In the genomic region with DNA sequence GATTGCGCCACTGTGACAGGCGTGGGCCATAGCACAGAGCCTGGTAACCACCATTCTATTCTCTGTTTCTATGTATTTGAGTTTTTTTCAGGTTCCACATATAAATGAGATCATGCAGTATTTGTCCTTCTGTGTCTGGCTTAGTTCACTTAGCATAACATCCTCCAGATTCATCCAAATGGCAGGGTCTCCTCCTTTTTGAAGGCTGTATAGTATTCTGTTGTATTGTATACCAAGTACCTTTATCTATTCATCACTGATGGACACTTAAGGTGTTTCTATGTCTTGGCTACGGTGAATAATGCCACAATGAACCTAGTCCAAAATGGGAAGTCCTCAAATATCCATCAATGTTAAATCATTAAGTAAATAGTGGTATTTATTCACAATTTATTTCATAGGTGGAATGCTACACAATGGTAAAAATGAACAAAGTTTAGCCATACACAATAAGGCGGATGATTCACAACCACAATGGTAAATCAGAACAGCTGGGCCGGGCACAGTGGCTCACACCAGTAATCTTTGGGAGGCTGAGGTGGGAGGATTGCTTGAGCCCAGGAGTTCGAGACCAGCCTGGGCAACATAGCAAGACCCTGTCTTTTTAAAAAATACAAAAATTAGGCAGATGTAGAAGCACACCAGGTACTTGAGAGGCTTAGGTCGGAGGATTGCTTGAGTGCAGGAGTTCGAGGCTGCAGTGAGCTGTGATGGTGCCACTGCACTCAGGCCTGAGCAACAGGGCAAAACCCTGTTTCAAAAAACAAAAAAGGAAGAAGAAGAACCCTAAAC, we compare ENCODE assay signal across 16 cellular contexts. TPM values are rescaled to one million over a fixed set of nuclear protein-coding genes. Genes with fewer than 3 reads are reported as not detected.
DNase-seq lines count a peak whose midpoint lies in the region; ATAC-seq, FAIRE-seq and TF ChIP-seq lines count a peak whose summit lies in the region.
"Had no signal": no experiment of that assay in that cellular context is flagged by ENCODE, and none has a peak within 500 bp of the region (broad histone marks: within the 10 kb centered on the region; RNA-seq: fewer than 3 reads in every experiment).

No MANE protein-coding gene starts in this region.

- CTCF ChIA-PET in A549 (lab: Yijun Ruan, JAX) = interaction anchor here (0.7 to 61.4 kb wide), 5 partner anchors 2 to 76 kb away, joined by 3 to 1860 read pairs (median 16); a partner anchor contains a TSS
- CTCF ChIA-PET in CD4-positive, alpha-beta T cell (lab: Charles Lee) = no interaction called here

- no peaks in the 10 kb centered on the region for H3K27me3 Mint-ChIP-seq in CD4-positive, alpha-beta T cell
- H3K27me3 Mint-ChIP-seq in activated T-helper 2 cell treated with anti-CD3 and anti-CD28 coated beads, Interferon-gamma antibody, Interleukin-2, Interleukin-4, amounts not matched to agents 10 μg/mL and 5 μg/mL and 100 μg/mL, durations not matched to agents 14 hours and 24 hours and 36 hours (ENCODE audit: low read depth) = no peaks in the 10 kb centered on the region

- H3K9me3 ChIP-seq in A549 (no peaks in the 10 kb centered on the region), lower lobe of right lung (no peaks in the 10 kb centered on the region)
- no peaks in the 10 kb centered on the region for H3K9me3 ChIP-seq in CD4-positive, alpha-beta T cell (ENCODE audit: control insufficient read depth, low read length)

- H3K9me3 Mint-ChIP-seq in CD4-positive, alpha-beta T cell = no peaks in the 10 kb centered on the region
- H3K9me3 Mint-ChIP-seq in activated T-helper 2 cell treated with anti-CD3 and anti-CD28 coated beads, Interferon-gamma antibody, Interleukin-2, Interleukin-4, amounts not matched to agents 10 μg/mL and 5 μg/mL and 100 μg/mL, durations not matched to agents 14 hours and 24 hours and 36 hours = peaks cover 9% of the 10 kb centered on the region
- H3K9me3 Mint-ChIP-seq: CD8-positive, alpha-beta memory T cell had no signal

- H3K36me3 Mint-ChIP-seq in CD4-positive, alpha-beta T cell (ENCODE audit: low read depth) = no peaks in the 10 kb centered on the region
- H3K36me3 Mint-ChIP-seq in activated T-helper 2 cell treated with anti-CD3 and anti-CD28 coated beads, Interferon-gamma antibody, Interleukin-2, Interleukin-4, amounts not matched to agents 10 μg/mL and 5 μg/mL and 100 μg/mL, durations not matched to agents 14 hours and 24 hours and 36 hours (ENCODE audit: low read depth) = peaks cover 7% of the 10 kb centered on the region
- H3K36me3 Mint-ChIP-seq: CD8-positive, alpha-beta memory T cell had no signal

- TF ChIP-seq RAD21 in A549 (conservative IDR thresholded peaks at IDR 0.05 in 1 of 2, IDR thresholded peaks at IDR 0.05 in 1 of 2) = no peak

- DNase-seq in A549 (ENCODE audit: low read depth in 1 of 2, low spot score in 1 of 2) (no peak), lower lobe of right lung (peak; percentile 6), NCI-H187 (lab: John Stamatoyannopoulos, UW) (no peak), H54 (ENCODE audit: insufficient read length, low spot score) (no peak)
- no peak for DNase-seq in CD4-positive, alpha-beta T cell
- DNase-seq in activated T-helper 2 cell treated with anti-CD3 and anti-CD28 coated beads, Interferon-gamma antibody, Interleukin-2, Interleukin-4, amounts not matched to agents 10 μg/mL and 5 μg/mL and 100 μg/mL, durations not matched to agents 14 hours and 24 hours and 36 hours (ENCODE audit: low spot score) = no peak
- DNase-seq: DMS79, NCI-H187 treated with DMSO at 0.1 percent for 48 hours, NCI-H446, NCI-H69, SHP77 treated with DMSO at 0.1 percent for 48 hours had no signal

- TF ChIP-seq EP300 in A549 (IDR thresholded peaks at IDR 0.05) = no peak

- no peak overlapping the region for H3K4me2 ChIP-seq in A549
- H3K4me2 ChIP-seq: BLaER1 had no signal

- no peak overlapping the region for H3K4me3 Mint-ChIP-seq in CD4-positive, alpha-beta T cell
- H3K4me3 Mint-ChIP-seq in activated T-helper 2 cell treated with anti-CD3 and anti-CD28 coated beads, Interferon-gamma antibody, Interleukin-2, Interleukin-4, amounts not matched to agents 10 μg/mL and 5 μg/mL and 100 μg/mL, durations not matched to agents 14 hours and 24 hours and 36 hours (ENCODE audit: low read depth) = no peak overlapping the region

- H3K4me3 ChIP-seq in A549 (no peak overlapping the region), lower lobe of right lung (no peak overlapping the region)
- H3K4me3 ChIP-seq: BLaER1 had no signal

- intact Hi-C loops in CD4-positive, alpha-beta T cell (cut with DNase I, micrococcal nuclease) = no loop called here
- intact Hi-C loops in activated T-helper 2 cell treated with anti-CD3 and anti-CD28 coated beads, Interferon-gamma antibody, Interleukin-2, Interleukin-4, amounts not matched to agents 10 μg/mL and 5 μg/mL and 100 μg/mL, durations not matched to agents 14 hours and 24 hours and 36 hours (cut with micrococcal nuclease) = loop anchor here (2.0 kb wide), 1 partner anchor 19 kb away; no protein-coding TSS in a partner anchor
- intact Hi-C loops in lower lobe of right lung (cut with DNase I) = no loop called here

- POLR2A ChIA-PET in A549 (lab: Yijun Ruan, JAX) = no interaction called here
- POLR2A ChIA-PET in CD4-positive, alpha-beta T cell (lab: Charles Lee) = interaction anchor here (0.7 to 1.3 kb wide), 4 partner anchors 15 to 40 kb away, joined by 3 to 6 read pairs (median 4); no protein-coding TSS in a partner anchor

- FAIRE-seq in A549 (lab: Jason Lieb, UNC) (peak; percentile 68), H54 (lab: Jason Lieb, UNC) (no peak)
- FAIRE-seq: D721Med had no signal

- TF ChIP-seq POLR2A in A549 (IDR thresholded peaks at IDR 0.05; ENCODE audit: low read length) = no peak
- no peak for TF ChIP-seq POLR2A in H54 (IDR thresholded peaks at IDR 0.05; ENCODE audit: low read depth, low read length)

- H3K36me3 ChIP-seq in lower lobe of right lung = no peaks in the 10 kb centered on the region

- peaks cover 52% of the 10 kb centered on the region for H3K4me1 Mint-ChIP-seq in CD4-positive, alpha-beta T cell (ENCODE audit: low read depth)
- peaks cover 29% of the 10 kb centered on the region for H3K4me1 Mint-ChIP-seq in activated T-helper 2 cell treated with anti-CD3 and anti-CD28 coated beads, Interferon-gamma antibody, Interleukin-2, Interleukin-4, amounts not matched to agents 10 μg/mL and 5 μg/mL and 100 μg/mL, durations not matched to agents 14 hours and 24 hours and 36 hours (ENCODE audit: low read depth)

- 81% methylated on average over 8 of the region's 8 CpGs for WGBS in A549 (ENCODE audit: missing lambda C conversion rate)

- H3K27ac ChIP-seq in A549 (no peak overlapping the region), lower lobe of right lung (no peak overlapping the region)
- H3K27ac ChIP-seq in CD4-positive, alpha-beta T cell (ENCODE audit: low read depth, low read length) = no peak overlapping the region
- H3K27ac ChIP-seq: BLaER1 had no signal

- peak overlapping the region; percentile 63 for H3K27ac Mint-ChIP-seq in CD4-positive, alpha-beta T cell
- peak overlapping the region; percentile 96 for H3K27ac Mint-ChIP-seq in activated T-helper 2 cell treated with anti-CD3 and anti-CD28 coated beads, Interferon-gamma antibody, Interleukin-2, Interleukin-4, amounts not matched to agents 10 μg/mL and 5 μg/mL and 100 μg/mL, durations not matched to agents 14 hours and 24 hours and 36 hours

- peaks cover 32% of the 10 kb centered on the region for H3K4me1 ChIP-seq in A549
- peaks cover 28% of the 10 kb centered on the region for H3K4me1 ChIP-seq in lower lobe of right lung

- ATAC-seq in A549 (no peak), lower lobe of right lung (no peak), HG03521 (IDR thresholded peaks at IDR 0.05; ENCODE audit: unreplicated experiment) (no peak)
- ATAC-seq in CD4-positive, alpha-beta T cell (ENCODE audit: poor library complexity) = no peak
- ATAC-seq: HCT116 had no signal

- TF ChIP-seq CTCF in A549 (IDR thresholded peaks at IDR 0.05) (no peak), lower lobe of right lung (IDR thresholded peaks at IDR 0.05) (no peak)
- TF ChIP-seq CTCF in CD4-positive, alpha-beta T cell (IDR thresholded peaks at IDR 0.05) = no peak

- no peaks in the 10 kb centered on the region for H3K27me3 ChIP-seq in CD4-positive, alpha-beta T cell (ENCODE audit: control insufficient read depth, insufficient read depth, low read length)
- no peaks in the 10 kb centered on the region for H3K27me3 ChIP-seq in lower lobe of right lung (ENCODE audit: low read depth)
- H3K27me3 ChIP-seq: BLaER1 had no signal

RNA-seq across cellular contexts. Expression of a gene that starts 8.4 kb away (rescaled TPM):
- 184 and 221 TPM in 2 replicates for polyA plus RNA-seq in A549 (2011; rRNA removed)
- polyA plus RNA-seq in A549 (2012; cell fraction: cytosol; rRNA removed) = 170 and 209 TPM in 2 replicates
- polyA plus RNA-seq in A549 (2012; cell fraction: nucleus; rRNA removed) = 411 and 413 TPM in 2 replicates
- 104 to 131 TPM (median 128 TPM) in 3 replicates for polyA plus RNA-seq in A549 (2017; fragmentation: RNase III; extraction: RNeasy Plus Mini Kit Qiagen cat#74134 plus additional on column Dnase treatment)
- 237 and 239 TPM in 2 replicates for polyA minus RNA-seq in A549 (2011; rRNA and poly(A)+ RNA removed)
- 100 to 1,000 TPM; 221 to 229 TPM for total RNA-seq in CD4-positive, alpha-beta T cell
- 260 TPM in 2 replicates for total RNA-seq in activated T-helper 2 cell treated with anti-CD3 and anti-CD28 coated beads, Interferon-gamma antibody, Interleukin-2, Interleukin-4, amounts not matched to agents 10 μg/mL and 5 μg/mL and 100 μg/mL, durations not matched to agents 14 hours and 24 hours and 36 hours
- total RNA-seq in lower lobe of right lung = 90.7 TPM

RNA-seq across cellular contexts. Expression of a gene that starts 27.7 kb away (rescaled TPM):
- polyA plus RNA-seq in A549 (2011; rRNA removed) (3.7 and 5.0 TPM in 2 replicates), A549 (2017; fragmentation: RNase III; extraction: RNeasy Plus Mini Kit Qiagen cat#74134 plus additional on column Dnase treatment) (1.9 to 2.2 TPM (median 2.0 TPM) in 3 replicates)
- polyA plus RNA-seq in A549 (2012; cell fraction: cytosol; rRNA removed) = 1.2 and 1.4 TPM in 2 replicates
- 1.2 and 1.7 TPM in 2 replicates for polyA plus RNA-seq in A549 (2012; cell fraction: nucleus; rRNA removed)
- 11.1 and 15.0 TPM in 2 replicates for polyA minus RNA-seq in A549 (2011; rRNA and poly(A)+ RNA removed)
- 1 to 10 TPM; 6.8 to 8.9 TPM for total RNA-seq in CD4-positive, alpha-beta T cell
- 9.9 and 10.0 TPM in 2 replicates for total RNA-seq in activated T-helper 2 cell treated with anti-CD3 and anti-CD28 coated beads, Interferon-gamma antibody, Interleukin-2, Interleukin-4, amounts not matched to agents 10 μg/mL and 5 μg/mL and 100 μg/mL, durations not matched to agents 14 hours and 24 hours and 36 hours
- total RNA-seq in lower lobe of right lung = 12.1 TPM

RNA-seq across cellular contexts. Expression of a gene that starts 38.5 kb away (rescaled TPM):
- 11.0 and 12.8 TPM in 2 replicates for polyA plus RNA-seq in A549 (2011; rRNA removed)
- 14.1 and 15.1 TPM in 2 replicates for polyA plus RNA-seq in A549 (2012; cell fraction: cytosol; rRNA removed)
- 21.3 and 22.5 TPM in 2 replicates for polyA plus RNA-seq in A549 (2012; cell fraction: nucleus; rRNA removed)
- polyA plus RNA-seq in A549 (2017; fragmentation: RNase III; extraction: RNeasy Plus Mini Kit Qiagen cat#74134 plus additional on column Dnase treatment) = 10.3 to 11.4 TPM (median 11.3 TPM) in 3 replicates
- polyA minus RNA-seq in A549 (2011; rRNA and poly(A)+ RNA removed) = 7.9 and 12.7 TPM in 2 replicates
- 1 to 10 TPM; 1.4 to 2.3 TPM for total RNA-seq in CD4-positive, alpha-beta T cell
- 2.7 and 3.6 TPM in 2 replicates for total RNA-seq in activated T-helper 2 cell treated with anti-CD3 and anti-CD28 coated beads, Interferon-gamma antibody, Interleukin-2, Interleukin-4, amounts not matched to agents 10 μg/mL and 5 μg/mL and 100 μg/mL, durations not matched to agents 14 hours and 24 hours and 36 hours
- 9.8 TPM for total RNA-seq in lower lobe of right lung

RNA-seq across cellular contexts. Expression of a gene that starts 49.8 kb away (rescaled TPM):
- 0.08 and 0.09 TPM in 2 replicates for polyA plus RNA-seq in A549 (2011; rRNA removed)
- polyA plus RNA-seq in A549 (2012; cell fraction: cytosol; rRNA removed) = 0.04 TPM in 2 replicates
- polyA plus RNA-seq in A549 (2012; cell fraction: nucleus; rRNA removed) = 0.47 and 0.66 TPM in 2 replicates
- polyA plus RNA-seq in A549 (2017; fragmentation: RNase III; extraction: RNeasy Plus Mini Kit Qiagen cat#74134 plus additional on column Dnase treatment) = 0.04 to 0.12 TPM (median 0.06 TPM) in 3 replicates
- not detected in 2 replicates for polyA minus RNA-seq in A549 (2011; rRNA and poly(A)+ RNA removed)
- total RNA-seq in CD4-positive, alpha-beta T cell = not detected
- total RNA-seq in activated T-helper 2 cell treated with anti-CD3 and anti-CD28 coated beads, Interferon-gamma antibody, Interleukin-2, Interleukin-4, amounts not matched to agents 10 μg/mL and 5 μg/mL and 100 μg/mL, durations not matched to agents 14 hours and 24 hours and 36 hours = 0.07 and 0.11 TPM in 2 replicates
- total RNA-seq in lower lobe of right lung = 28.1 TPM
- total RNA-seq: CD8-positive, alpha-beta memory T cell had no signal
